In genomic region chr19:18475762-18476331, GRCh38 we compare ENCODE assay signal across 14 cellular contexts. TPM values are rescaled to one million over a fixed set of nuclear protein-coding genes. Genes with fewer than 3 reads are reported as not detected.
A peak's percentile ranks its signal among the peaks of the same experiment; 100 is the strongest.
DNase-seq lines count a peak whose midpoint lies in the region; ATAC-seq and TF ChIP-seq lines count a peak whose summit lies in the region.
"Had no signal": no experiment of that assay in that cellular context is flagged by ENCODE, and none has a peak within 500 bp of the region (broad histone marks: within the 10 kb centered on the region; RNA-seq: fewer than 3 reads in every experiment).

No MANE protein-coding gene starts in this region.

- H3K9me3 Mint-ChIP-seq in CD4-positive, CD25-positive, alpha-beta regulatory T cell = peaks cover 0 to 1% (median 0%) of the 10 kb centered on the region in 7 donors
- no peaks in the 10 kb centered on the region for H3K9me3 Mint-ChIP-seq in activated T-helper 2 cell treated with anti-CD3 and anti-CD28 coated beads, Interferon-gamma antibody, Interleukin-2, Interleukin-4, amounts not matched to agents 10 μg/mL and 5 μg/mL and 100 μg/mL, durations not matched to agents 14 hours and 24 hours and 36 hours
- no peaks in the 10 kb centered on the region for H3K9me3 Mint-ChIP-seq in nephron

- H3K4me3 ChIP-seq in CD4-positive, CD25-positive, alpha-beta regulatory T cell (ENCODE audit: low read depth, low read length) = no peak overlapping the region
- H3K4me3 ChIP-seq in H7 (ENCODE audit: insufficient read depth, low read depth, low read length) = no peak overlapping the region
- H3K4me3 ChIP-seq in upper lobe of left lung = no peak overlapping the region
- H3K4me3 ChIP-seq: MG63 had no signal

- 72 to 81% methylated on average over 15 to 19 of the region's 19 CpGs for WGBS in upper lobe of left lung, 2 donors

- H3K9me3 ChIP-seq in CD4-positive, CD25-positive, alpha-beta regulatory T cell (ENCODE audit: control insufficient read depth in 2 of 2, low read length in 2 of 2) = no peaks in the 10 kb centered on the region
- no peaks in the 10 kb centered on the region for H3K9me3 ChIP-seq in upper lobe of left lung
- H3K9me3 ChIP-seq: MG63 had no signal

- peaks cover 10% of the 10 kb centered on the region for H3K36me3 ChIP-seq in CD4-positive, CD25-positive, alpha-beta regulatory T cell (ENCODE audit: control insufficient read depth, insufficient read depth, low read length)
- H3K36me3 ChIP-seq in H7 (replicated peaks; ENCODE audit: control insufficient read depth, insufficient read depth, low read length) (no peaks in the 10 kb centered on the region), upper lobe of left lung (peaks cover 0 to 20% (median 7%) of the 10 kb centered on the region in 4 donors)

- no peak for DNase-seq in CD4-positive, CD25-positive, alpha-beta regulatory T cell
- DNase-seq in H7 (peak; percentile 60), HK-2 (ENCODE audit: unreplicated experiment) (no peak), upper lobe of left lung (no peak)
- DNase-seq in activated T-helper 2 cell treated with anti-CD3 and anti-CD28 coated beads, Interferon-gamma antibody, Interleukin-2, Interleukin-4, amounts not matched to agents 10 μg/mL and 5 μg/mL and 100 μg/mL, durations not matched to agents 14 hours and 24 hours and 36 hours (ENCODE audit: low spot score) = no peak
- DNase-seq: islet precursor cell, MG63, NCI-H187 treated with DMSO at 0.1 percent for 48 hours, NCI-H526 treated with DMSO at 0.1 percent for 48 hours, SIG-M5 had no signal

- no peak for TF ChIP-seq EP300 in upper lobe of left lung (IDR thresholded peaks at IDR 0.05)

- no peaks in the 10 kb centered on the region for H3K27me3 Mint-ChIP-seq in CD4-positive, CD25-positive, alpha-beta regulatory T cell
- no peaks in the 10 kb centered on the region for H3K27me3 Mint-ChIP-seq in activated T-helper 2 cell treated with anti-CD3 and anti-CD28 coated beads, Interferon-gamma antibody, Interleukin-2, Interleukin-4, amounts not matched to agents 10 μg/mL and 5 μg/mL and 100 μg/mL, durations not matched to agents 14 hours and 24 hours and 36 hours (ENCODE audit: low read depth)
- no peaks in the 10 kb centered on the region for H3K27me3 Mint-ChIP-seq in nephron (ENCODE audit: low read depth)
- H3K27me3 Mint-ChIP-seq: B cell had no signal

- peaks cover 64% of the 10 kb centered on the region for H3K4me1 ChIP-seq in CD4-positive, CD25-positive, alpha-beta regulatory T cell (ENCODE audit: control insufficient read depth, insufficient read depth, low read length, poor library complexity, severe bottlenecking)
- peaks cover 62 to 78% (median 69%) of the 10 kb centered on the region in 4 donors for H3K4me1 ChIP-seq in upper lobe of left lung

- TF ChIP-seq POLR2A in upper lobe of left lung (IDR thresholded peaks at IDR 0.05) = no peak

- H3K4me1 Mint-ChIP-seq in CD4-positive, CD25-positive, alpha-beta regulatory T cell = peaks cover 7 to 68% (median 49%) of the 10 kb centered on the region in 4 donors
- H3K4me1 Mint-ChIP-seq in activated T-helper 2 cell treated with anti-CD3 and anti-CD28 coated beads, Interferon-gamma antibody, Interleukin-2, Interleukin-4, amounts not matched to agents 10 μg/mL and 5 μg/mL and 100 μg/mL, durations not matched to agents 14 hours and 24 hours and 36 hours (ENCODE audit: low read depth) = peaks cover 45% of the 10 kb centered on the region
- H3K4me1 Mint-ChIP-seq in nephron = peaks cover 44% of the 10 kb centered on the region

- peak overlapping the region in 2 of 4 donors; percentile 10 to 90 for H3K4me3 Mint-ChIP-seq in CD4-positive, CD25-positive, alpha-beta regulatory T cell
- H3K4me3 Mint-ChIP-seq in activated T-helper 2 cell treated with anti-CD3 and anti-CD28 coated beads, Interferon-gamma antibody, Interleukin-2, Interleukin-4, amounts not matched to agents 10 μg/mL and 5 μg/mL and 100 μg/mL, durations not matched to agents 14 hours and 24 hours and 36 hours (ENCODE audit: low read depth) = no peak overlapping the region
- H3K4me3 Mint-ChIP-seq in nephron = no peak overlapping the region
- H3K4me3 Mint-ChIP-seq: B cell had no signal

- no peaks in the 10 kb centered on the region for H3K27me3 ChIP-seq in CD4-positive, CD25-positive, alpha-beta regulatory T cell (ENCODE audit: control insufficient read depth, insufficient read depth, low read length)
- no peaks in the 10 kb centered on the region for H3K27me3 ChIP-seq in H7 (ENCODE audit: control insufficient read depth, insufficient read depth, low read length)
- no peaks in the 10 kb centered on the region for H3K27me3 ChIP-seq in upper lobe of left lung
- H3K27me3 ChIP-seq: MG63 had no signal

- ATAC-seq in CD4-positive, CD25-positive, alpha-beta regulatory T cell (ENCODE audit: low read depth in 2 of 2) = no peak
- no peak for ATAC-seq in HG03442 (IDR thresholded peaks at IDR 0.05; ENCODE audit: unreplicated experiment)
- no peak for ATAC-seq in HG03039 (IDR thresholded peaks at IDR 0.05; ENCODE audit: unreplicated experiment)
- no peak for ATAC-seq in upper lobe of left lung (ENCODE audit: low FRiP score in 2 of 2)

- peaks cover 8% of the 10 kb centered on the region for H3K36me3 Mint-ChIP-seq in CD4-positive, CD25-positive, alpha-beta regulatory T cell
- peaks cover 7% of the 10 kb centered on the region for H3K36me3 Mint-ChIP-seq in activated T-helper 2 cell treated with anti-CD3 and anti-CD28 coated beads, Interferon-gamma antibody, Interleukin-2, Interleukin-4, amounts not matched to agents 10 μg/mL and 5 μg/mL and 100 μg/mL, durations not matched to agents 14 hours and 24 hours and 36 hours (ENCODE audit: low read depth)
- peaks cover 13% of the 10 kb centered on the region for H3K36me3 Mint-ChIP-seq in nephron (ENCODE audit: low read depth)

- H3K27ac Mint-ChIP-seq in CD4-positive, CD25-positive, alpha-beta regulatory T cell = peak overlapping the region; percentile 66 to 93 (median 79)
- H3K27ac Mint-ChIP-seq in activated T-helper 2 cell treated with anti-CD3 and anti-CD28 coated beads, Interferon-gamma antibody, Interleukin-2, Interleukin-4, amounts not matched to agents 10 μg/mL and 5 μg/mL and 100 μg/mL, durations not matched to agents 14 hours and 24 hours and 36 hours = peak overlapping the region; percentile 66
- H3K27ac Mint-ChIP-seq in nephron = peak overlapping the region in 2 of 3 experiments; percentile 11 to 32
- H3K27ac Mint-ChIP-seq: B cell had no signal

- intact Hi-C loops in activated T-helper 2 cell treated with anti-CD3 and anti-CD28 coated beads, Interferon-gamma antibody, Interleukin-2, Interleukin-4, amounts not matched to agents 10 μg/mL and 5 μg/mL and 100 μg/mL, durations not matched to agents 14 hours and 24 hours and 36 hours (cut with micrococcal nuclease) = loop anchor here (5.0 kb wide), 1 partner anchor 96 kb away; the partner anchor contains the start of gene UBA52

- TF ChIP-seq CTCF in nephron (IDR thresholded peaks at IDR 0.05; ENCODE audit: unreplicated experiment in 3 of 3) = no peak
- no peak for TF ChIP-seq CTCF in upper lobe of left lung (IDR thresholded peaks at IDR 0.05)

- H3K27ac ChIP-seq in CD4-positive, CD25-positive, alpha-beta regulatory T cell (ENCODE audit: insufficient read depth, low read length, poor library complexity, severe bottlenecking) = peak overlapping the region; percentile 80
- H3K27ac ChIP-seq in upper lobe of left lung = peak overlapping the region in 2 of 4 donors; percentile 36 to 89

RNA-seq across cellular contexts. Expression of gene ISYNA1, which starts 37.9 kb away (rescaled TPM):
- total RNA-seq in CD4-positive, CD25-positive, alpha-beta regulatory T cell = 26.2 TPM
- 10 to 100 TPM; 11.3 to 26.0 (median 21.4) TPM for polyA plus RNA-seq in CD4-positive, CD25-positive, alpha-beta regulatory T cell
- total RNA-seq in H7 (2014; rRNA removed; shearing (Covaris generic)) = 183 and 212 TPM in 2 replicates
- 15.1 and 20.3 TPM in 2 replicates for total RNA-seq in activated T-helper 2 cell treated with anti-CD3 and anti-CD28 coated beads, Interferon-gamma antibody, Interleukin-2, Interleukin-4, amounts not matched to agents 10 μg/mL and 5 μg/mL and 100 μg/mL, durations not matched to agents 14 hours and 24 hours and 36 hours
- total RNA-seq in upper lobe of left lung = 10 to 100 TPM; 14.5 to 55.5 (median 20.0) TPM

RNA-seq across cellular contexts. Expression of gene ELL, which starts 46.0 kb away (rescaled TPM):
- 53.6 TPM for total RNA-seq in CD4-positive, CD25-positive, alpha-beta regulatory T cell
- polyA plus RNA-seq in CD4-positive, CD25-positive, alpha-beta regulatory T cell = 10 to 100 TPM in 1 of 4 donors, 1 to 10 TPM in 3; 7.7 to 11.8 (median 9.7) TPM
- 16.4 and 17.0 TPM in 2 replicates for total RNA-seq in H7 (2014; rRNA removed; shearing (Covaris generic))
- 27.0 and 27.5 TPM in 2 replicates for total RNA-seq in activated T-helper 2 cell treated with anti-CD3 and anti-CD28 coated beads, Interferon-gamma antibody, Interleukin-2, Interleukin-4, amounts not matched to agents 10 μg/mL and 5 μg/mL and 100 μg/mL, durations not matched to agents 14 hours and 24 hours and 36 hours
- 10 to 100 TPM; 19.8 to 66.0 (median 22.4) TPM for total RNA-seq in upper lobe of left lung

RNA-seq across cellular contexts. Expression of gene SSBP4, which starts 56.6 kb away (rescaled TPM):
- total RNA-seq in CD4-positive, CD25-positive, alpha-beta regulatory T cell = 97.9 TPM
- polyA plus RNA-seq in CD4-positive, CD25-positive, alpha-beta regulatory T cell = 10 to 100 TPM; 47.3 to 84.0 (median 65.6) TPM
- 91.1 and 134 TPM in 2 replicates for total RNA-seq in H7 (2014; rRNA removed; shearing (Covaris generic))
- total RNA-seq in activated T-helper 2 cell treated with anti-CD3 and anti-CD28 coated beads, Interferon-gamma antibody, Interleukin-2, Interleukin-4, amounts not matched to agents 10 μg/mL and 5 μg/mL and 100 μg/mL, durations not matched to agents 14 hours and 24 hours and 36 hours = 133 and 146 TPM in 2 replicates
- 100 to 1,000 TPM in 1 of 6 donors, 10 to 100 TPM in 5; 52.0 to 157 (median 84.1) TPM for total RNA-seq in upper lobe of left lung

Comparison
In these comparisons a context has a peak if more than half of its experiments do, and no peak if none do; other contexts are left out.
1. H3K27ac Mint-ChIP-seq: peak in every context shown above with its lines; median percentile 79 in CD4-positive, CD25-positive, alpha-beta regulatory T cell; 66 in activated T-helper 2 cell treated with anti-CD3 and anti-CD28 coated beads, Interferon-gamma antibody, Interleukin-2, Interleukin-4, amounts not matched to agents 10 μg/mL and 5 μg/mL and 100 μg/mL, durations not matched to agents 14 hours and 24 hours and 36 hours; 22 in nephron.